Comparison of ENCODE assay signal across 8 cellular contexts in genomic region chr1:62530516-62531154, GRCh38.
DNase-seq lines count a peak whose midpoint lies in the region; ATAC-seq, FAIRE-seq and TF ChIP-seq lines count a peak whose summit lies in the region.

No MANE protein-coding gene starts in this region.

- in situ Hi-C loops in IMR-90 (cut with MboI; ENCODE audit: low sequenced_read_pairs), result no loop called here

- dilution Hi-C loops in IMR-90 (cut with HindIII; ENCODE audit: low sequenced_read_pairs, unreplicated experiment), result no loop called here

- H4K91ac ChIP-seq in IMR-90 (ENCODE audit: insufficient read depth, low read depth, low read length), result no peak overlapping the region

- H3K23ac ChIP-seq in IMR-90 (ENCODE audit: low read depth, low read length), result no peak overlapping the region

- TF ChIP-seq RAD21 in IMR-90 (IDR thresholded peaks at IDR 0.05; ENCODE audit: low read length), result peak; percentile 59

- H2BK5ac ChIP-seq in IMR-90 (ENCODE audit: low read depth, low read length, poor library complexity, severe bottlenecking), result no peak overlapping the region

- no peaks in the 10 kb centered on the region for H4K20me1 ChIP-seq in IMR-90 (ENCODE audit: insufficient read depth, low read length)

- no TSS peak for BruUV-seq in IMR-90 (replicated peaks; lab: Mats Ljungman, UMichigan)

- H4K8ac ChIP-seq in IMR-90 (ENCODE audit: low read depth in 2 of 2, low read length in 2 of 2), result no peak overlapping the region

- peak; percentile 80 for TF ChIP-seq CTCF in BJ (IDR thresholded peaks at IDR 0.05; ENCODE audit: insufficient read depth, low read depth, low read length)
- peak; percentile 56 for TF ChIP-seq CTCF in IMR-90 (conservative IDR thresholded peaks at IDR 0.05; ENCODE audit: low read depth, low read length)
- peak; percentile 91 for TF ChIP-seq CTCF in bronchial epithelial cell (IDR thresholded peaks at IDR 0.05; ENCODE audit: insufficient read depth, low read length, severe bottlenecking)
- TF ChIP-seq CTCF in WERI-Rb-1 (IDR thresholded peaks at IDR 0.05; ENCODE audit: low read depth, low read length), result no peak

- H3K79me1 ChIP-seq in IMR-90 (ENCODE audit: low read depth in 1 of 2, low read length in 2 of 2), result no peaks in the 10 kb centered on the region; a peak in 1 of 4 replicates

- no peak overlapping the region for H2AK9ac ChIP-seq in IMR-90 (replicated peaks; ENCODE audit: low read depth, low read length, poor library complexity)

- no peaks in the 10 kb centered on the region for H3K9me3 ChIP-seq in IMR-90 (ENCODE audit: control insufficient read depth, insufficient read depth, low read length)
- no peaks in the 10 kb centered on the region for H3K9me3 ChIP-seq in WERI-Rb-1 (ENCODE audit: severe bottlenecking)

- H3K27me3 ChIP-seq in BJ (ENCODE audit: control insufficient read depth, insufficient read depth, low read length) (no peaks in the 10 kb centered on the region), IMR-90 (ENCODE audit: control insufficient read depth, insufficient read depth, low read length) (no peaks in the 10 kb centered on the region), bronchial epithelial cell (ENCODE audit: control insufficient read depth, insufficient read depth, low read length) (no peaks in the 10 kb centered on the region), WERI-Rb-1 (ENCODE audit: insufficient read depth, low read depth, severe bottlenecking) (no peaks in the 10 kb centered on the region)

- whole genome bisulfite sequencing in IMR-90 (ENCODE audit: extremely low coverage in 2 of 2, insufficient read length in 1 of 2), 2 experiments, result 79% methylated on average over 3 of the region's 6 CpGs; no CpG with 5 or more reads in 1 of the 2 experiments

- no peak for TF ChIP-seq POLR2A in IMR-90 (IDR thresholded peaks at IDR 0.05; ENCODE audit: low read depth, low read length)

- H2AFZ ChIP-seq in IMR-90 (replicated peaks; ENCODE audit: low read length, poor library complexity), result no peak overlapping the region

- intact Hi-C loops in IMR-90 (cut with micrococcal nuclease), result loop anchor here (1.0 to 5.0 kb wide), 2 partner anchors 157 to 216 kb away; partner anchors contain the start of gene DOCK7

- FAIRE-seq in bronchial epithelial cell (lab: Jason Lieb, UNC), result no peak

- H3K4me3 ChIP-seq in BJ (ENCODE audit: low read depth, low read length) (no peak overlapping the region), IMR-90 (ENCODE audit: insufficient read depth, low read depth, low read length) (no peak overlapping the region), bronchial epithelial cell (ENCODE audit: low read depth, low read length) (no peak overlapping the region), WERI-Rb-1 (ENCODE audit: low read depth, low read length) (no peak overlapping the region)

- no peak overlapping the region for H2AK5ac ChIP-seq in IMR-90 (ENCODE audit: low read depth, low read length)

- DNase-seq in BJ (ENCODE audit: low read depth) (no peak), IMR-90 (peak; percentile 40), bronchial epithelial cell (ENCODE audit: low read depth) (peak; percentile 45), left kidney (ENCODE audit: low read depth, low spot score) (peak; percentile 74), CD1c-positive myeloid dendritic cell (ENCODE audit: extremely low spot score) (no peak), WERI-Rb-1 (no peak)
- no peak for DNase-seq in stimulated activated CD8-positive, alpha-beta memory T cell treated with anti-CD3 and anti-CD28 coated beads, Interleukin-4, amount 100 ng/mL, for 48 hours
- no peak for DNase-seq in effector CD4-positive, alpha-beta T cell

- H2BK20ac ChIP-seq in IMR-90 (ENCODE audit: low read depth, low read length), result no peak overlapping the region

- no peak overlapping the region for H4K5ac ChIP-seq in IMR-90 (ENCODE audit: low read depth, low read length)

- peak; percentile 78 for ATAC-seq in IMR-90 (ENCODE audit: low read depth)

- no peaks in the 10 kb centered on the region; the same call in none of the 2 replicates for H3K9me1 ChIP-seq in IMR-90 (ENCODE audit: insufficient read depth, low read length)

- no peak overlapping the region for H3K18ac ChIP-seq in IMR-90 (ENCODE audit: low read depth, low read length)

- H3K14ac ChIP-seq in IMR-90 (replicated peaks; ENCODE audit: low read depth, low read length), result no peak overlapping the region

- H2BK15ac ChIP-seq in IMR-90 (ENCODE audit: low read depth, low read length), result no peak overlapping the region

- no peak overlapping the region for H3K9ac ChIP-seq in IMR-90 (ENCODE audit: low read depth, low read length)

- no peak overlapping the region for H2BK120ac ChIP-seq in IMR-90 (ENCODE audit: low read depth, low read length)

- H3K4ac ChIP-seq in IMR-90 (ENCODE audit: low read depth, low read length), result no peak overlapping the region

- CTCF ChIA-PET in BJ (lab: Yijun Ruan, JAX) (interaction anchor here (0.7 to 4.2 kb wide), 22 partner anchors 9 to 242 kb away, joined by 3 to 75 read pairs (median 4); no protein-coding TSS in a partner anchor), IMR-90 (lab: Yijun Ruan, JAX) (interaction anchor here (0.6 to 1.2 kb wide), 4 partner anchors 8 to 215 kb away, joined by 3 read pairs; no protein-coding TSS in a partner anchor)

- H3K36me3 ChIP-seq in BJ (ENCODE audit: control insufficient read depth, insufficient read depth, low read length) (peaks cover 1% of the 10 kb centered on the region), IMR-90 (ENCODE audit: control insufficient read depth, insufficient read depth, low read length) (peaks cover 20% of the 10 kb centered on the region), bronchial epithelial cell (ENCODE audit: control insufficient read depth, insufficient read depth, low read length) (no peaks in the 10 kb centered on the region), WERI-Rb-1 (peaks cover 21% of the 10 kb centered on the region)

- H3K4me2 ChIP-seq in IMR-90 (ENCODE audit: low read depth, low read length), result no peak overlapping the region

- H3K4me1 ChIP-seq in IMR-90 (ENCODE audit: control insufficient read depth, insufficient read depth, low read length), result no peaks in the 10 kb centered on the region

- H3K27ac ChIP-seq in IMR-90 (ENCODE audit: insufficient read depth, low read length), result no peak overlapping the region
- H3K27ac ChIP-seq in WERI-Rb-1, result no peak overlapping the region

- POLR2A ChIA-PET in BJ (lab: Charles Lee) (no interaction called here), IMR-90 (lab: Charles Lee; ENCODE audit: unreplicated experiment) (interaction anchor here (0.7 kb wide), 1 partner anchor 1553 kb away, joined by 4 read pairs; no protein-coding TSS in a partner anchor)

- no peak overlapping the region for H3K56ac ChIP-seq in IMR-90 (ENCODE audit: extremely low read depth, insufficient read depth, low read length)

TF ChIP-seq in IMR-90, 13 proteins besides CTCF, POLR2A, EP300 and RAD21:
- TF ChIP-seq SMC3 (IDR thresholded peaks at IDR 0.05; ENCODE audit: low read depth, low read length) (peak; percentile 55), MAZ (IDR thresholded peaks at IDR 0.05; ENCODE audit: borderline replicate concordance, low read depth, low read length) (no peak)

Comparison
In these comparisons a context has a peak if more than half of its experiments do, and no peak if none do; other contexts are left out.
1. DNase-seq: peak in IMR-90 (single experiment), bronchial epithelial cell (single experiment) and left kidney (single experiment); none in BJ (single experiment), stimulated activated CD8-positive, alpha-beta memory T cell treated with anti-CD3 and anti-CD28 coated beads, Interleukin-4, amount 100 ng/mL, for 48 hours (single experiment), effector CD4-positive, alpha-beta T cell (single experiment), CD1c-positive myeloid dendritic cell (single experiment) and WERI-Rb-1 (single experiment).